Comparison of ENCODE assay signal across 13 cellular contexts in genomic region chr11:110337570-110338193, GRCh38. TPM values are rescaled to one million over a fixed set of nuclear protein-coding genes. Genes with fewer than 3 reads are reported as not detected.
A peak's percentile ranks its signal among the peaks of the same experiment; 100 is the strongest.
DNase-seq lines count a peak whose midpoint lies in the region; ATAC-seq lines count a peak whose summit lies in the region.
"Had no signal": no experiment of that assay in that cellular context is flagged by ENCODE, and none has a peak within 500 bp of the region (broad histone marks: within the 10 kb centered on the region; RNA-seq: fewer than 3 reads in every experiment).

No MANE protein-coding gene starts in this region.

- no peak overlapping the region for H3K27ac Mint-ChIP-seq in CD4-positive, CD25-positive, alpha-beta regulatory T cell
- no peak overlapping the region for H3K27ac Mint-ChIP-seq in activated CD8-positive, alpha-beta T cell treated with anti-CD3 and anti-CD28 coated beads, Interleukin-2, amount 10 ng/mL, durations not matched to agents 7 days and 5 days

- no peak overlapping the region for H3K27ac ChIP-seq in CD4-positive, CD25-positive, alpha-beta regulatory T cell (ENCODE audit: insufficient read depth, low read length, poor library complexity, severe bottlenecking)

- peak; percentile 56 to 75 for ATAC-seq in CD4-positive, CD25-positive, alpha-beta regulatory T cell (ENCODE audit: low read depth in 2 of 2)
- ATAC-seq in activated CD8-positive, alpha-beta T cell treated with anti-CD3 and anti-CD28 coated beads, Interleukin-2, amount 10 ng/mL, durations not matched to agents 7 days and 5 days = peak; percentile 51
- ATAC-seq in GM19452 (IDR thresholded peaks at IDR 0.05; ENCODE audit: unreplicated experiment) = no peak
- ATAC-seq: esophagus mucosa had no signal

- H3K4me1 Mint-ChIP-seq in CD4-positive, CD25-positive, alpha-beta regulatory T cell = peaks cover 3 to 17% (median 12%) of the 10 kb centered on the region in 4 donors
- peaks cover 18% of the 10 kb centered on the region for H3K4me1 Mint-ChIP-seq in activated CD8-positive, alpha-beta T cell treated with anti-CD3 and anti-CD28 coated beads, Interleukin-2, amount 10 ng/mL, durations not matched to agents 7 days and 5 days (ENCODE audit: low read depth)

- H3K4me1 ChIP-seq in CD4-positive, CD25-positive, alpha-beta regulatory T cell (ENCODE audit: control insufficient read depth, insufficient read depth, low read length, poor library complexity, severe bottlenecking) = no peaks in the 10 kb centered on the region

- no peak overlapping the region for H3K4me3 ChIP-seq in CD4-positive, CD25-positive, alpha-beta regulatory T cell (ENCODE audit: low read depth, low read length)

- H3K27me3 ChIP-seq in CD4-positive, CD25-positive, alpha-beta regulatory T cell (ENCODE audit: control insufficient read depth, insufficient read depth, low read length) = no peaks in the 10 kb centered on the region

- H3K36me3 ChIP-seq in CD4-positive, CD25-positive, alpha-beta regulatory T cell (ENCODE audit: control insufficient read depth, insufficient read depth, low read length) = no peaks in the 10 kb centered on the region

- H3K36me3 Mint-ChIP-seq in CD4-positive, CD25-positive, alpha-beta regulatory T cell = no peaks in the 10 kb centered on the region
- no peaks in the 10 kb centered on the region for H3K36me3 Mint-ChIP-seq in activated CD8-positive, alpha-beta T cell treated with anti-CD3 and anti-CD28 coated beads, Interleukin-2, amount 10 ng/mL, durations not matched to agents 7 days and 5 days (ENCODE audit: low read depth)

- CTCF ChIA-PET in activated CD8-positive, alpha-beta T cell treated with anti-CD3 and anti-CD28 coated beads, Interleukin-2, amount 10 ng/mL, durations not matched to agents 7 days and 5 days (lab: Charles Lee) = interaction anchor here (2.4 kb wide), 1 partner anchor 8 kb away, joined by 12 read pairs; no protein-coding TSS in a partner anchor

- POLR2A ChIA-PET in activated CD8-positive, alpha-beta T cell treated with anti-CD3 and anti-CD28 coated beads, Interleukin-2, amount 10 ng/mL, durations not matched to agents 7 days and 5 days (lab: Charles Lee) = interaction anchor here (1.1 kb wide), 1 partner anchor 44 kb away, joined by 4 read pairs; no protein-coding TSS in a partner anchor

- no peaks in the 10 kb centered on the region for H3K9me3 ChIP-seq in CD4-positive, CD25-positive, alpha-beta regulatory T cell (ENCODE audit: control insufficient read depth in 2 of 2, low read length in 2 of 2)

- H3K9me3 Mint-ChIP-seq in CD4-positive, CD25-positive, alpha-beta regulatory T cell = no peaks in the 10 kb centered on the region
- no peaks in the 10 kb centered on the region for H3K9me3 Mint-ChIP-seq in activated CD8-positive, alpha-beta T cell treated with anti-CD3 and anti-CD28 coated beads, Interleukin-2, amount 10 ng/mL, durations not matched to agents 7 days and 5 days (ENCODE audit: insufficient read depth)

- H3K27me3 Mint-ChIP-seq in CD4-positive, CD25-positive, alpha-beta regulatory T cell = no peaks in the 10 kb centered on the region
- H3K27me3 Mint-ChIP-seq in activated CD8-positive, alpha-beta T cell treated with anti-CD3 and anti-CD28 coated beads, Interleukin-2, amount 10 ng/mL, durations not matched to agents 7 days and 5 days (ENCODE audit: low read depth) = no peaks in the 10 kb centered on the region

- H3K4me3 Mint-ChIP-seq in CD4-positive, CD25-positive, alpha-beta regulatory T cell = peak overlapping the region in 1 of 4 donors; percentile 22
- no peak overlapping the region for H3K4me3 Mint-ChIP-seq in activated CD8-positive, alpha-beta T cell treated with anti-CD3 and anti-CD28 coated beads, Interleukin-2, amount 10 ng/mL, durations not matched to agents 7 days and 5 days

- peak in 1 of 3 donors; percentile 85 for DNase-seq in CD4-positive, CD25-positive, alpha-beta regulatory T cell
- DNase-seq in HK-2 (ENCODE audit: unreplicated experiment) (peak; percentile 6), iPS-NIHi7 (ENCODE audit: extremely low spot score) (peak; percentile 17), NCI-H1048 (lab: John Stamatoyannopoulos, UW) (no peak), T-helper 9 cell (no peak), hippocampal formation (lab: John Stamatoyannopoulos, UW) (no peak)
- peak; percentile 32 for DNase-seq in activated CD8-positive, alpha-beta T cell treated with anti-CD3 and anti-CD28 coated beads, Interleukin-2, amount 10 ng/mL, durations not matched to agents 7 days and 5 days
- DNase-seq: activated gamma-delta T cell, COR-L47, NCI-H1105 treated with DMSO at 0.1 percent for 48 hours, SHP77 treated with DMSO at 0.1 percent for 48 hours had no signal

RNA-seq across cellular contexts. Expression of gene RDX, which starts 41.3 kb away (rescaled TPM):
- 38.0 TPM for total RNA-seq in CD4-positive, CD25-positive, alpha-beta regulatory T cell
- polyA plus RNA-seq in CD4-positive, CD25-positive, alpha-beta regulatory T cell = 10 to 100 TPM; 26.0 to 30.3 (median 28.6) TPM
- 10 to 100 TPM; 37.9 to 39.6 TPM for total RNA-seq in activated CD8-positive, alpha-beta T cell treated with anti-CD3 and anti-CD28 coated beads, Interleukin-2, amount 10 ng/mL, durations not matched to agents 7 days and 5 days

Comparison
In these comparisons a context has a peak if more than half of its experiments do, and no peak if none do; other contexts are left out.
1. DNase-seq: peak in HK-2 (single experiment), activated CD8-positive, alpha-beta T cell treated with anti-CD3 and anti-CD28 coated beads, Interleukin-2, amount 10 ng/mL, durations not matched to agents 7 days and 5 days (single experiment) and iPS-NIHi7 (single experiment); none in NCI-H1048 (single experiment), T-helper 9 cell (single experiment) and hippocampal formation (0 of 2).